8 cellular contexts compared by ENCODE assay signal in genomic region chr7:102713691-102714080, GRCh38. TPM values are rescaled to one million over a fixed set of nuclear protein-coding genes. Genes with fewer than 3 reads are reported as not detected.
DNase-seq lines count a peak whose midpoint lies in the region; ATAC-seq, FAIRE-seq and TF ChIP-seq lines count a peak whose summit lies in the region.
"Not testable (repeated sequence)": the region's sequence is repeated elsewhere in the genome, so short reads cannot be mapped to it uniquely, and the experiment has no call there.

No MANE protein-coding gene starts in this region.

- intact Hi-C loops in activated naive CD4-positive, alpha-beta T cell treated with anti-CD3 and anti-CD28 coated beads for 36 hours (cut with micrococcal nuclease); right lobe of liver (cut with DNase I): not testable (repeated sequence)

- H3K27ac Mint-ChIP-seq in activated naive CD4-positive, alpha-beta T cell treated with anti-CD3 and anti-CD28 coated beads for 36 hours = peak overlapping the region; percentile 67

- no CpG with 5 or more reads among the region's 1 CpG for WGBS in right lobe of liver (ENCODE audit: insufficient coverage, low coverage, low lambda C conversion rate, missing lambda C conversion rate)

- CTCF ChIA-PET in activated naive CD4-positive, alpha-beta T cell treated with anti-CD3 and anti-CD28 coated beads for 36 hours (lab: Charles Lee) = not testable (repeated sequence)

- H3K9me3 ChIP-seq in right lobe of liver = not testable (repeated sequence)

- not testable (repeated sequence) for TF ChIP-seq POLR2A in GM12891 (IDR thresholded peaks at IDR 0.05; ENCODE audit: low read depth, low read length); right lobe of liver (IDR thresholded peaks at IDR 0.05)

- H3K4me3 Mint-ChIP-seq in activated naive CD4-positive, alpha-beta T cell treated with anti-CD3 and anti-CD28 coated beads for 36 hours = not testable (repeated sequence)

- not testable (repeated sequence) for H3K36me3 ChIP-seq in right lobe of liver

- H3K4me3 ChIP-seq in right lobe of liver = not testable (repeated sequence)

- peak; percentile 71 for ATAC-seq in GM19043 (IDR thresholded peaks at IDR 0.05; ENCODE audit: low read depth, unreplicated experiment)
- peak; percentile 82 for ATAC-seq in GM21529 (IDR thresholded peaks at IDR 0.05; ENCODE audit: unreplicated experiment)
- peak; percentile 78 for ATAC-seq in HG02885 (IDR thresholded peaks at IDR 0.05; ENCODE audit: poor library complexity, unreplicated experiment)
- peak; percentile 82 for ATAC-seq in HG03354 (IDR thresholded peaks at IDR 0.05; ENCODE audit: poor library complexity, severe bottlenecking, unreplicated experiment)
- ATAC-seq in right lobe of liver = peak; percentile 27 to 38 (median 36)

- peak; percentile 95 for FAIRE-seq in GM12891 (lab: Jason Lieb, UNC)
- peak; percentile 94 for FAIRE-seq in RCC 7860 (lab: Jason Lieb, UNC)

- not testable (repeated sequence) for H3K27ac ChIP-seq in right lobe of liver

- not testable (repeated sequence) for H3K27me3 Mint-ChIP-seq in activated naive CD4-positive, alpha-beta T cell treated with anti-CD3 and anti-CD28 coated beads for 36 hours (ENCODE audit: low read depth)

- peaks cover 16% of the 10 kb centered on the region for H3K4me1 Mint-ChIP-seq in activated naive CD4-positive, alpha-beta T cell treated with anti-CD3 and anti-CD28 coated beads for 36 hours (ENCODE audit: low read depth)

- not testable (repeated sequence) for H3K36me3 Mint-ChIP-seq in activated naive CD4-positive, alpha-beta T cell treated with anti-CD3 and anti-CD28 coated beads for 36 hours (ENCODE audit: low read depth)

- not testable (repeated sequence) for H3K27me3 ChIP-seq in right lobe of liver

- DNase-seq in GM12891 (ENCODE audit: insufficient read length, low spot score); RCC 7860 (ENCODE audit: low spot score); activated naive CD4-positive, alpha-beta T cell treated with anti-CD3 and anti-CD28 coated beads for 36 hours; right lobe of liver: not testable (repeated sequence)

- TF ChIP-seq CTCF in right lobe of liver (IDR thresholded peaks at IDR 0.05) = not testable (repeated sequence)

- not testable (repeated sequence) for H3K9me3 Mint-ChIP-seq in activated naive CD4-positive, alpha-beta T cell treated with anti-CD3 and anti-CD28 coated beads for 36 hours

- not testable (repeated sequence) for H3K4me1 ChIP-seq in right lobe of liver

RNA-seq across cellular contexts. Expression of gene FAM185A, which starts 35.1 kb away (rescaled TPM):
- polyA plus RNA-seq in GM12891 (2012; ENCODE audit: low read depth, missing spikeins) = 4.0 TPM
- 1 to 10 TPM; 5.3 to 6.3 TPM for total RNA-seq in activated naive CD4-positive, alpha-beta T cell treated with anti-CD3 and anti-CD28 coated beads for 36 hours
- 10 to 100 TPM in 2 of 6 experiments, 1 to 10 TPM in 4; 6.4 to 13.5 (median 8.4) TPM for total RNA-seq in right lobe of liver

RNA-seq across cellular contexts. Expression of gene POLR2J2, which starts 42.2 kb away (rescaled TPM):
- 1.0 TPM for polyA plus RNA-seq in GM12891 (2012; ENCODE audit: low read depth, missing spikeins)
- total RNA-seq in activated naive CD4-positive, alpha-beta T cell treated with anti-CD3 and anti-CD28 coated beads for 36 hours = 1 to 10 TPM; 4.8 to 5.6 TPM
- 1 to 10 TPM in 4 of 6 experiments, under 1 TPM in 2; 0.25 to 9.5 (median 5.2) TPM for total RNA-seq in right lobe of liver
